ENCODE assay signal across 26 cellular contexts in genomic region chr11:15342163-15342562, GRCh38.
"Had no signal": no experiment of that assay in that cellular context is flagged by ENCODE, and none has a peak within 500 bp of the region (broad histone marks: within the 10 kb centered on the region; RNA-seq: fewer than 3 reads in every experiment).

No MANE protein-coding gene starts in this region.

- ATAC-seq: activated CD8-positive, alpha-beta T cell treated with anti-CD3 and anti-CD28 coated beads, Interleukin-2, amount 10 ng/mL, durations not matched to agents 7 days and 5 days; SK-N-SH treated with all-trans-retinoic acid at 6 μM for 48 hours had no signal

- H3K36me3 ChIP-seq: breast epithelium, MG63, Peyer's patch, SJSA1 had no signal

- H3K27ac ChIP-seq: breast epithelium, Peyer's patch, RWPE1, SJSA1 had no signal

- H3K4me3 ChIP-seq: breast epithelium, MG63, Peyer's patch, SJSA1 had no signal

- H3K4me1 Mint-ChIP-seq: activated naive CD4-positive, alpha-beta T cell treated with anti-CD3 and anti-CD28 coated beads, Interleukin-2, amount 50 U/mL, for 24 hours had no signal

- H3K9me3 ChIP-seq: MG63, Peyer's patch, SJSA1 had no signal

- H3K27me3 ChIP-seq: breast epithelium, MG63, Peyer's patch, SJSA1 had no signal

- DNase-seq: activated CD4-positive, alpha-beta T cell treated with anti-CD3 and anti-CD28 coated beads for 48 hours; activated CD4-positive, alpha-beta T cell treated with anti-CD3 and anti-CD28 coated beads, Interleukin-2, amount 50 U/mL, for 4 hours; activated CD4-positive, CD25-positive, alpha-beta regulatory T cell treated with anti-CD3 and anti-CD28 coated beads, Interleukin-2, amount 50 U/mL, for 72 hours; activated CD8-positive, alpha-beta T cell treated with anti-CD3 and anti-CD28 coated beads, Interleukin-2, amount 10 ng/mL, durations not matched to agents 7 days and 5 days; activated effector memory CD4-positive, alpha-beta T cell treated with Interleukin-2 at 50 U/mL for 16 hours; activated naive CD4-positive, alpha-beta T cell; activated T-cell treated with anti-CD3 and anti-CD28 coated beads, Interleukin-2, amount 50 U/mL, for 24 hours; aorta; caudate nucleus; MG63; MV-4-11; NCI-H1105; NCI-H1436; NCI-H1694 treated with DMSO at 0.1 percent for 48 hours; NCI-H2029 treated with DMSO at 0.1 percent for 48 hours; NCI-H526; Peyer's patch; SHP77; SW 1271 had no signal

- H3K36me3 Mint-ChIP-seq: activated naive CD4-positive, alpha-beta T cell treated with anti-CD3 and anti-CD28 coated beads, Interleukin-2, amount 50 U/mL, for 24 hours had no signal

- H3K4me3 Mint-ChIP-seq: activated CD8-positive, alpha-beta T cell treated with anti-CD3 and anti-CD28 coated beads, Interleukin-2, amount 10 ng/mL, durations not matched to agents 7 days and 5 days; activated naive CD4-positive, alpha-beta T cell treated with anti-CD3 and anti-CD28 coated beads, Interleukin-2, amount 50 U/mL, for 24 hours; activated T-cell treated with anti-CD3 and anti-CD28 coated beads, Interleukin-2, amount 50 U/mL, for 24 hours; activated T-helper 1 cell treated with anti-CD3 and anti-CD28 coated beads, Interleukin-12 subunit alpha, Interleukin-12 subunit beta, Interleukin-2, Interleukin-4 antibody, amounts not matched to agents 30 ng/mL and 10 ng/mL and 1 ng/mL, durations not matched to agents 14 hours and 24 hours and 36 hours; T-helper 1 cell treated with Interleukin-12 subunit alpha and Interleukin-12 subunit beta and Interleukin-4 antibody, amounts not matched to agents 30 μg/mL and 1 μg/mL, for 36 hours had no signal

- H3K4me1 ChIP-seq: breast epithelium, Peyer's patch, SJSA1 had no signal

- H3K9me3 Mint-ChIP-seq: activated T-cell treated with anti-CD3 and anti-CD28 coated beads, Interleukin-2, amount 50 U/mL, for 24 hours had no signal

- H3K27ac Mint-ChIP-seq: activated CD8-positive, alpha-beta T cell treated with anti-CD3 and anti-CD28 coated beads, Interleukin-2, amount 10 ng/mL, durations not matched to agents 7 days and 5 days; activated naive CD4-positive, alpha-beta T cell treated with anti-CD3 and anti-CD28 coated beads, Interleukin-2, amount 50 U/mL, for 24 hours; activated T-cell treated with anti-CD3 and anti-CD28 coated beads, Interleukin-2, amount 50 U/mL, for 24 hours; activated T-helper 1 cell treated with anti-CD3 and anti-CD28 coated beads, Interleukin-12 subunit alpha, Interleukin-12 subunit beta, Interleukin-2, Interleukin-4 antibody, amounts not matched to agents 30 ng/mL and 10 ng/mL and 1 ng/mL, durations not matched to agents 14 hours and 24 hours and 36 hours; T-helper 1 cell treated with Interleukin-12 subunit alpha and Interleukin-12 subunit beta and Interleukin-4 antibody, amounts not matched to agents 30 μg/mL and 1 μg/mL, for 36 hours had no signal
